ENCODE assay signal across 8 cellular contexts in genomic region chr2:89764571-89765356, GRCh38.
A peak's percentile ranks its signal among the peaks of the same experiment; 100 is the strongest.
DNase-seq lines count a peak whose midpoint lies in the region; ATAC-seq and TF ChIP-seq lines count a peak whose summit lies in the region.
"Not testable (repeated sequence)": the region's sequence is repeated elsewhere in the genome, so short reads cannot be mapped to it uniquely, and the experiment has no call there.

No MANE protein-coding gene starts in this region.

- DNase-seq in AG20443 (ENCODE audit: low spot score) (peak; percentile 7), GM13977 (ENCODE audit: low spot score) (peak; percentile 4), activated gamma-delta T cell treated with Interleukin-2 at 50 U/mL for 16 hours (peak; percentile 3), Right ventricle myocardium superior (peak; percentile 40), islet precursor cell (peak; percentile 38), mucosa of descending colon (peak in 2 of 3 donors; percentile 20 to 56), retina (peak; percentile 9), tibial artery (peak; percentile 21 to 58)

- H3K4me3 ChIP-seq in mucosa of descending colon, tibial artery: not testable (repeated sequence)

- in situ Hi-C loops in GM13977 (cut with MboI; ENCODE audit: low pct_unique_long_range_greater_than_20kb, low sequenced_read_pairs, unreplicated experiment), result not testable (repeated sequence)

- not testable (repeated sequence) for H3K27ac ChIP-seq in tibial artery

- not testable (repeated sequence) for H3K36me3 ChIP-seq in mucosa of descending colon (ENCODE audit: low read depth); tibial artery

- not testable (repeated sequence) for H3K4me1 ChIP-seq in mucosa of descending colon (ENCODE audit: low read depth); tibial artery

- H3K9me3 ChIP-seq in mucosa of descending colon, result peaks cover 28% of the 10 kb centered on the region
- peaks cover 0 to 30% (median 26%) of the 10 kb centered on the region in 3 donors for H3K9me3 ChIP-seq in tibial artery

- peaks cover 0 to 47% of the 10 kb centered on the region in 2 donors for H3K27me3 ChIP-seq in tibial artery

- not testable (repeated sequence) for ATAC-seq in Right ventricle myocardium superior (ENCODE audit: poor library complexity); mucosa of descending colon

- not testable (repeated sequence) for TF ChIP-seq CTCF in GM13977 (IDR thresholded peaks at IDR 0.05; ENCODE audit: extremely low read depth, insufficient read depth, missing control alignments); mucosa of descending colon (IDR thresholded peaks at IDR 0.05); tibial artery (IDR thresholded peaks at IDR 0.05)

- intact Hi-C loops in Right ventricle myocardium superior (cut with DNase I); mucosa of descending colon (cut with DNase I, micrococcal nuclease); tibial artery (cut with DNase I; ENCODE audit: low total_unique reads): not testable (repeated sequence)
